ENCODE assay signal across 1 cellular context in the genomic region with DNA sequence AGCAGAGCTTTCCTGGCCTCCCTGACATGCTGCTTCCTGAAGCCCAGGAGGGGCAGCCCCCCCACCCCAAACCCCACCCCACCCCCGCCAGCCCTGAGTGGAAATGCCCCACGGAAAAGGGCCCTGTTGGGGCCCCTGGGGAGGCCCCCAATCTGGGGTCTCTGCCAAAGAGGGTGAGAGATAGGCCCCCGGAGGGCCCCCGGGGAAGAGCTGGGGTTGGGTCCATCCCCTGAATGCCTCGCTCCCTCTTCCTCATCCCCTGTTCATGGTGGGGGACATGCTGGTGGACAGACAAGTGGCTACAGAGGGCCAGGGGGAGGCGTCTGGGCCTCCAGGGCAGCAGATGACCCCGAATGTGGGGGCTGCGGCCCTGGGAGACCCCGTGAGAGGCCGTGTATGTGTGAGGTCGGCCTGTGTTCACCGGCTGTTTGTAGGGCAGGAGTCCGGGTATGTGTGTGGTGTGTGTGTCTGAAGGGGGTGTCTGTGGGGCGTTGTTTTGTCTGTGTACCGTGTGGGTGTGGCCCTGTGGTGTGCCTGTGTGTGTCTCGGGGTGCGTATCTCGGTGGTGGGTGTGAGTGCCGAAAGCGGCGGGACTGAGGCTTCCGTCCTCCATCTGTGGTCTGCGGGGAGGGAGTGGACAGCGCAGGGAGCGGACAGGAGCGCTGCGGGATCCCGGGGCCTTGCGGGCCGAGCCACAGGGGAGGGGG.
TF ChIP-seq lines count a peak whose summit lies in the region.

No MANE protein-coding gene starts in this region.

TF ChIP-seq in A549, 52 proteins besides CTCF, POLR2A, EP300 and RAD21:
- TF ChIP-seq, protein P1, sequence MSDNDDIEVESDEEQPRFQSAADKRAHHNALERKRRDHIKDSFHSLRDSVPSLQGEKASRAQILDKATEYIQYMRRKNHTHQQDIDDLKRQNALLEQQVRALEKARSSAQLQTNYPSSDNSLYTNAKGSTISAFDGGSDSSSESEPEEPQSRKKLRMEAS (IDR thresholded peaks at IDR 0.05), result 0 out of 2 replicates have a peak, but pooled peaks have one; percentile 8
- TF ChIP-seq JUN (IDR thresholded peaks at IDR 0.05) (peak in 1 of 2 experiments; percentile 9; a peak in 1 of 5 replicates), MYC (IDR thresholded peaks at IDR 0.05; ENCODE audit: borderline replicate concordance, low read length) (0 out of 2 replicates have a peak, but pooled peaks have one; percentile 19), MAFK (IDR thresholded peaks at IDR 0.05; ENCODE audit: partially characterized antibody) (no peak)
